Comparison of ENCODE assay signal across 2 cellular contexts in the genomic region with DNA sequence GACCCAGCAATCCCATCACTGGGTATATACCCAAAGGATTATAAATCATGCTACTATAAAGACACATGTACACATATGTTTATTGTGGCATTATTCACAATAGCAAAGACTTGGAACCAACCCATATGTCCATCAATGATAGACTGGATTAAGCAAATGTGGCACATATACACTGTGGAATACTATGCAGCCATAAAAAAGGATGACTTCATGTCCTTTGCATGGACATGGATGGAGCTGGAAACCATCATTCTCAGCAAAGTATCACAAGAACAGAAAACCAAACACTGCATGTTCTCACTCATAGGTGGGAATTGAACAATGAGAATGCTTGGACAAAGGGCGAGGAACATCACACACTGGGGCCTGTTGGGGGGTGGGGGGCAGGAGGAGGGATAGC.
DNase-seq lines count a peak whose midpoint lies in the region; ATAC-seq, FAIRE-seq and TF ChIP-seq lines count a peak whose summit lies in the region.
"Not testable (repeated sequence)": the region's sequence is repeated elsewhere in the genome, so short reads cannot be mapped to it uniquely, and the experiment has no call there.

No MANE protein-coding gene starts in this region.

- not testable (repeated sequence) for H3K79me2 ChIP-seq in K562 (ENCODE audit: control insufficient read depth, insufficient read depth, low read length)

- not testable (repeated sequence) for TF ChIP-seq RAD21 in K562 (CRISPR knock-in tag; conservative IDR thresholded peaks at IDR 0.05 in 1 of 2, IDR thresholded peaks at IDR 0.05 in 1 of 2)

- not testable (repeated sequence) for H2AFZ ChIP-seq in K562 (ENCODE audit: low read depth, low read length)

- H3K9me3 ChIP-seq in HEK293 (ENCODE audit: control insufficient read depth, insufficient read depth, low read depth, low read length); K562 (replicated peaks; ENCODE audit: control insufficient read depth, insufficient read depth, low read depth, low read length): not testable (repeated sequence)

- not testable (repeated sequence) for H3K27ac ChIP-seq in HEK293 (ENCODE audit: extremely low read depth, low read depth, low read length); K562 (ENCODE audit: extremely low read depth, low read depth, low read length)

- FAIRE-seq in K562 (lab: Jason Lieb, UNC), result not testable (repeated sequence)

- in situ Hi-C loops in K562 (cut with MboI), result not testable (repeated sequence)

- H3K9ac ChIP-seq in K562 (ENCODE audit: insufficient read depth in 1 of 2, low read depth in 2 of 2, low read length in 2 of 2), result not testable (repeated sequence)

- H3K4me1 ChIP-seq in HEK293 (ENCODE audit: control insufficient read depth, insufficient read depth, low read length); K562 (replicated peaks in 1 of 2; ENCODE audit: control insufficient read depth in 2 of 2, insufficient read depth in 2 of 2, low read length in 2 of 2): not testable (repeated sequence)

- H3K4me3 ChIP-seq in HEK293 (ENCODE audit: low read depth, low read length); K562: not testable (repeated sequence)

- not testable (repeated sequence) for H3K27me3 ChIP-seq in K562 (ENCODE audit: control insufficient read depth in 2 of 2, insufficient read depth in 2 of 2, low read length in 2 of 2)

- TF ChIP-seq EP300 in K562 (IDR thresholded peaks at IDR 0.05; ENCODE audit: low read length), result not testable (repeated sequence)

- CTCF ChIA-PET in HEK293 (lab: Yijun Ruan, JAX); K562 (lab: Yijun Ruan, JAX; ENCODE audit: low intra/inter-chr PET ratio): not testable (repeated sequence)

- TF ChIP-seq CTCF in HEK293 (tag by site-specific recombination; IDR thresholded peaks at IDR 0.05); K562 (IDR thresholded peaks at IDR 0.05 in 2 of 3, conservative IDR thresholded peaks at IDR 0.05 in 1 of 3; ENCODE audit: insufficient read depth in 2 of 3, low read depth in 1 of 3, low read length in 3 of 3): not testable (repeated sequence)

- intact Hi-C loops in K562 (cut with micrococcal nuclease), result not testable (repeated sequence)

- BruUV-seq in K562 (replicated peaks; lab: Mats Ljungman, UMichigan), result not testable (repeated sequence)

- not testable (repeated sequence) for H3K4me2 ChIP-seq in K562 (ENCODE audit: insufficient read depth, low read length)

- TF ChIP-seq POLR2A in K562 (conservative IDR thresholded peaks at IDR 0.05), result not testable (repeated sequence)

- POLR2A ChIA-PET in HEK293 (lab: Yijun Ruan, JAX); K562 (lab: Yijun Ruan, JAX): not testable (repeated sequence)

- 67% methylated on average over 1 of the region's 1 CpG for WGBS in K562 (ENCODE audit: insufficient coverage, low coverage, missing lambda C conversion rate)

- not testable (repeated sequence) for DNase-seq in K562 (ENCODE audit: extremely low read depth in 1 of 4, low spot score in 3 of 4)

- H4K20me1 ChIP-seq in K562 (replicated peaks; ENCODE audit: control insufficient read depth, insufficient read depth, low read length), result not testable (repeated sequence)

- not testable (repeated sequence) for ATAC-seq in K562

- H3K9me1 ChIP-seq in K562 (ENCODE audit: control insufficient read depth, insufficient read depth, low read length), result not testable (repeated sequence)

- H3K36me3 ChIP-seq in HEK293 (ENCODE audit: control insufficient read depth in 2 of 2, insufficient read depth in 1 of 2, low read length in 2 of 2); K562 (ENCODE audit: control insufficient read depth, insufficient read depth, low read length): not testable (repeated sequence)

TF ChIP-seq in HEK293, 187 proteins besides CTCF, POLR2A, EP300 and RAD21:
- peak; percentile 69 for TF ChIP-seq ZNF146 (tag by site-specific recombination; IDR thresholded peaks at IDR 0.05)

TF ChIP-seq in K562, 482 proteins besides CTCF, POLR2A, EP300 and RAD21:
- peak; percentile 93 for TF ChIP-seq ZNF146 (CRISPR knock-in tag; IDR thresholded peaks at IDR 0.05; ENCODE audit: unreplicated experiment)
